Comparison of ENCODE assay signal across 9 cellular contexts in genomic region chr5:163489055-163489744, GRCh38. TPM values are rescaled to one million over a fixed set of nuclear protein-coding genes. Genes with fewer than 3 reads are reported as not detected.
DNase-seq lines count a peak whose midpoint lies in the region; ATAC-seq and TF ChIP-seq lines count a peak whose summit lies in the region.
"Had no signal": no experiment of that assay in that cellular context is flagged by ENCODE, and none has a peak within 500 bp of the region (broad histone marks: within the 10 kb centered on the region; RNA-seq: fewer than 3 reads in every experiment).

No MANE protein-coding gene starts in this region.

- no peak overlapping the region for H3K27ac ChIP-seq in naive thymus-derived CD4-positive, alpha-beta T cell (ENCODE audit: low read depth, low read length)
- H3K27ac ChIP-seq: tibial artery had no signal

- H3K36me3 ChIP-seq in naive thymus-derived CD4-positive, alpha-beta T cell (ENCODE audit: control insufficient read depth in 2 of 3, insufficient read depth in 3 of 3, low read length in 3 of 3): no peaks in the 10 kb centered on the region
- H3K36me3 ChIP-seq: tibial artery had no signal

- CTCF ChIA-PET in naive thymus-derived CD4-positive, alpha-beta T cell (lab: Charles Lee): interaction anchor here (0.7 to 2.0 kb wide), 6 partner anchors 9 to 44 kb away, joined by 3 to 6 read pairs (median 4); partner anchors contain the start of gene NUDCD2
- CTCF ChIA-PET in activated CD4-positive, alpha-beta memory T cell treated with anti-CD3 and anti-CD28 coated beads for 36 hours (lab: Charles Lee): interaction anchor here (0.7 to 1.4 kb wide), 5 partner anchors 11 to 1015 kb away, joined by 3 to 5 read pairs (median 3); partner anchors contain the start of gene MAT2B

- H3K9me3 ChIP-seq in naive thymus-derived CD4-positive, alpha-beta T cell (ENCODE audit: control insufficient read depth in 2 of 3, low read length in 3 of 3): no peaks in the 10 kb centered on the region
- H3K9me3 ChIP-seq: tibial artery had no signal

- H3K4me1 ChIP-seq in naive thymus-derived CD4-positive, alpha-beta T cell (ENCODE audit: control insufficient read depth in 2 of 2, insufficient read depth in 2 of 2, low read length in 2 of 2): no peaks in the 10 kb centered on the region
- H3K4me1 ChIP-seq: tibial artery had no signal

- POLR2A ChIA-PET in naive thymus-derived CD4-positive, alpha-beta T cell (lab: Charles Lee): interaction anchor here (1.1 to 1.6 kb wide), 3 partner anchors 15 to 16 kb away, joined by 3 to 5 read pairs (median 4); partner anchors contain the start of gene MAT2B
- POLR2A ChIA-PET in activated CD4-positive, alpha-beta memory T cell treated with anti-CD3 and anti-CD28 coated beads for 36 hours (lab: Charles Lee): interaction anchor here (1.2 kb wide), 1 partner anchor 16 kb away, joined by 5 read pairs; no protein-coding TSS in a partner anchor

- H3K27me3 Mint-ChIP-seq in naive thymus-derived CD4-positive, alpha-beta T cell: no peaks in the 10 kb centered on the region
- H3K27me3 Mint-ChIP-seq in activated CD4-positive, alpha-beta memory T cell treated with anti-CD3 and anti-CD28 coated beads for 36 hours: no peaks in the 10 kb centered on the region

- peaks cover 0 to 23% (median 0%) of the 10 kb centered on the region in 5 donors for H3K36me3 Mint-ChIP-seq in naive thymus-derived CD4-positive, alpha-beta T cell
- peaks cover 41% of the 10 kb centered on the region for H3K36me3 Mint-ChIP-seq in activated CD4-positive, alpha-beta memory T cell treated with anti-CD3 and anti-CD28 coated beads for 36 hours

- no peaks in the 10 kb centered on the region for H3K27me3 ChIP-seq in naive thymus-derived CD4-positive, alpha-beta T cell (ENCODE audit: control insufficient read depth in 2 of 2, insufficient read depth in 2 of 2, low read length in 2 of 2)
- H3K27me3 ChIP-seq: tibial artery had no signal

- H3K9me3 Mint-ChIP-seq in naive thymus-derived CD4-positive, alpha-beta T cell: no peaks in the 10 kb centered on the region
- no peaks in the 10 kb centered on the region for H3K9me3 Mint-ChIP-seq in activated CD4-positive, alpha-beta memory T cell treated with anti-CD3 and anti-CD28 coated beads for 36 hours

- no peak overlapping the region for H3K4me3 ChIP-seq in LNCaP clone FGC (ENCODE audit: low read depth, low read length)
- H3K4me3 ChIP-seq in cardiac fibroblast (replicated peaks in 1 of 2; ENCODE audit: low read depth in 2 of 2, low read length in 2 of 2): no peak overlapping the region
- H3K4me3 ChIP-seq in naive thymus-derived CD4-positive, alpha-beta T cell (ENCODE audit: low read length): no peak overlapping the region
- H3K4me3 ChIP-seq: tibial artery had no signal

- H3K4me3 Mint-ChIP-seq in naive thymus-derived CD4-positive, alpha-beta T cell: no peak overlapping the region
- H3K4me3 Mint-ChIP-seq in activated CD4-positive, alpha-beta memory T cell treated with anti-CD3 and anti-CD28 coated beads for 36 hours: no peak overlapping the region

- TF ChIP-seq CTCF in GM12872 (IDR thresholded peaks at IDR 0.05; ENCODE audit: insufficient read depth, low read depth, low read length) (peak; percentile 47; the same call in 2 of the 3 replicates), LNCaP clone FGC (IDR thresholded peaks at IDR 0.05; ENCODE audit: control insufficient read depth, extremely low read depth, insufficient read depth) (0 out of 2 replicates have a peak, but pooled peaks have one; percentile 10), cardiac fibroblast (IDR thresholded peaks at IDR 0.05; ENCODE audit: low read depth, low read length) (peak; percentile 31)

- H3K4me1 Mint-ChIP-seq in naive thymus-derived CD4-positive, alpha-beta T cell: peaks cover 0 to 9% (median 0%) of the 10 kb centered on the region in 7 donors
- no peaks in the 10 kb centered on the region for H3K4me1 Mint-ChIP-seq in activated CD4-positive, alpha-beta memory T cell treated with anti-CD3 and anti-CD28 coated beads for 36 hours (ENCODE audit: low read depth)

- intact Hi-C loops in naive thymus-derived CD4-positive, alpha-beta T cell (cut with micrococcal nuclease): loop anchor here (1.0 kb wide), 1 partner anchor 14 kb away; no protein-coding TSS in a partner anchor
- intact Hi-C loops in activated CD4-positive, alpha-beta memory T cell treated with anti-CD3 and anti-CD28 coated beads for 36 hours (cut with micrococcal nuclease): no loop called here

- DNase-seq in LNCaP clone FGC (ENCODE audit: low read depth) (no peak), cardiac fibroblast (ENCODE audit: low read depth in 2 of 2) (peak; percentile 35 to 57), anterior cingulate cortex (lab: John Stamatoyannopoulos, UW) (no peak), NAMALWA (ENCODE audit: low spot score) (no peak)
- peak in 3 of 9 donors; percentile 8 to 15 (median 12) for DNase-seq in naive thymus-derived CD4-positive, alpha-beta T cell
- DNase-seq in activated CD4-positive, alpha-beta memory T cell treated with anti-CD3 and anti-CD28 coated beads for 36 hours: no peak
- DNase-seq: NCI-H187, tibial artery had no signal

- peak; percentile 46 for ATAC-seq in naive thymus-derived CD4-positive, alpha-beta T cell

- peak overlapping the region in 1 of 9 donors; percentile 27 for H3K27ac Mint-ChIP-seq in naive thymus-derived CD4-positive, alpha-beta T cell
- no peak overlapping the region for H3K27ac Mint-ChIP-seq in activated CD4-positive, alpha-beta memory T cell treated with anti-CD3 and anti-CD28 coated beads for 36 hours

RNA-seq across cellular contexts. Expression of gene MAT2B, which starts 16.2 kb away (rescaled TPM):
- 100 to 1,000 TPM in 3 of 5 experiments, 10 to 100 TPM in 2; 47.7 to 127 (median 112) TPM for total RNA-seq in naive thymus-derived CD4-positive, alpha-beta T cell
- 100 to 1,000 TPM; 231 to 322 TPM for polyA plus RNA-seq in naive thymus-derived CD4-positive, alpha-beta T cell
- total RNA-seq in activated CD4-positive, alpha-beta memory T cell treated with anti-CD3 and anti-CD28 coated beads for 36 hours: 100 to 1,000 TPM; 114 to 122 TPM

RNA-seq across cellular contexts. Expression of gene HMMR, which starts 28.8 kb away (rescaled TPM):
- 10 to 100 TPM in 1 of 5 experiments, under 1 TPM in 3, not detected in 1; 0.37 to 34.0 (median 0.55) TPM for total RNA-seq in naive thymus-derived CD4-positive, alpha-beta T cell
- not detected for polyA plus RNA-seq in naive thymus-derived CD4-positive, alpha-beta T cell
- 100 to 1,000 TPM; 109 to 118 TPM for total RNA-seq in activated CD4-positive, alpha-beta memory T cell treated with anti-CD3 and anti-CD28 coated beads for 36 hours

RNA-seq across cellular contexts. Expression of gene NUDCD2, which starts 29.3 kb away (rescaled TPM):
- 10 to 100 TPM; 17.9 to 34.0 (median 27.1) TPM for total RNA-seq in naive thymus-derived CD4-positive, alpha-beta T cell
- 10 to 100 TPM; 58.8 to 62.8 TPM for polyA plus RNA-seq in naive thymus-derived CD4-positive, alpha-beta T cell
- total RNA-seq in activated CD4-positive, alpha-beta memory T cell treated with anti-CD3 and anti-CD28 coated beads for 36 hours: 10 to 100 TPM; 46.4 to 48.6 TPM

RNA-seq across cellular contexts. Expression of gene CCNG1, which starts 51.8 kb away (rescaled TPM):
- 100 to 1,000 TPM in 3 of 5 experiments, 10 to 100 TPM in 2; 86.0 to 150 (median 116) TPM for total RNA-seq in naive thymus-derived CD4-positive, alpha-beta T cell
- 100 to 1,000 TPM; 143 to 154 TPM for polyA plus RNA-seq in naive thymus-derived CD4-positive, alpha-beta T cell
- 100 to 1,000 TPM; 139 to 164 TPM for total RNA-seq in activated CD4-positive, alpha-beta memory T cell treated with anti-CD3 and anti-CD28 coated beads for 36 hours

Comparison
In these comparisons a context has a peak if more than half of its experiments do, and no peak if none do; other contexts are left out.
1. DNase-seq: peak in cardiac fibroblast (2 of 2); none in LNCaP clone FGC (single experiment), anterior cingulate cortex (0 of 58), activated CD4-positive, alpha-beta memory T cell treated with anti-CD3 and anti-CD28 coated beads for 36 hours (single experiment) and NAMALWA (single experiment).
2. Peak in every context shown above with its lines, with median percentiles within 50 percentile points of each other: CTCF ChIP-seq.